In the genomic region with DNA sequence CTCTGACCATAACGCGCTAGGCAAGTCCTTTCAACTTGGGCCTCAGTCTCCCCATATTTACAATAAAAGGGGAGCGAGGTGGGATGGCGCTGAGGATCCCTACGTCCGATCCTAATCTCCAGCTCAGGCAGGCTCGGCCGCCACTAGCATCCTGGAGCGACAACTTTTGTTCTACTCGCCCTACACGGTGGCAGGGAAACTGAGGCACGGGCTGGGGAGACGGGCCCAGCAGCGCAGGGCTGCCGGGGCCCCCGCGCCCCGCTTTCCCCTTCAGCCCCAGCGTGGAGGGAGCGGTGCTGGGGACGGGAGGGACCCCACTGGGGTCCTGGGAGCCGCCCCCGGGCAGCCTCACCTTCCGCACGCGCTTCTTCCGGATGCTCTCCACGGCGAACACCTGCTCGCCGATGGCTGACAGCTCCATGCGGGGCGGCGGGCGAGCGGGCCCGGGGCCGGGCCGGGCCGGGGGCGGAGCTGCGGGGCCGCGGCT, we compare ENCODE assay signal across 8 cellular contexts. TPM values are rescaled to one million over a fixed set of nuclear protein-coding genes. Genes with fewer than 3 reads are reported as not detected.
A peak's percentile ranks its signal among the peaks of the same experiment; 100 is the strongest.
DNase-seq lines count a peak whose midpoint lies in the region; TF ChIP-seq lines count a peak whose summit lies in the region.

No MANE protein-coding gene starts in this region.

- H3K36me3 ChIP-seq in MG63 (no peaks in the 10 kb centered on the region), neuron (ENCODE audit: insufficient read depth, low read length) (no peaks in the 10 kb centered on the region)
- peaks cover 15% of the 10 kb centered on the region for H3K36me3 ChIP-seq in effector memory CD4-positive, alpha-beta T cell (ENCODE audit: control insufficient read depth, insufficient read depth, low read length)

- peak overlapping the region; percentile 56 for H2AFZ ChIP-seq in neuron (ENCODE audit: low read depth, low read length)

- TF ChIP-seq CTCF in C4-2B (conservative IDR thresholded peaks at IDR 0.05), result no peak

- H3K4me1 ChIP-seq in effector memory CD4-positive, alpha-beta T cell (ENCODE audit: control insufficient read depth, insufficient read depth, low read length, poor library complexity, severe bottlenecking), result peaks cover 49% of the 10 kb centered on the region
- no peaks in the 10 kb centered on the region for H3K4me1 ChIP-seq in neuron (ENCODE audit: insufficient read depth, low read length)

- H3K27ac ChIP-seq in C4-2B, result peak overlapping the region; percentile 78
- H3K27ac ChIP-seq in effector memory CD4-positive, alpha-beta T cell (ENCODE audit: insufficient read depth, low read length, poor library complexity, severe bottlenecking), result peak overlapping the region; percentile 83

- H3K4me3 ChIP-seq in MG63, result peak overlapping the region; percentile 58
- H3K4me3 ChIP-seq in effector memory CD4-positive, alpha-beta T cell (ENCODE audit: insufficient read depth, low read depth, low read length, poor library complexity, severe bottlenecking), result peak overlapping the region; percentile 68
- H3K4me3 ChIP-seq in neuron (ENCODE audit: low read length), result peak overlapping the region; percentile 61

- no peak for DNase-seq in MG63
- DNase-seq in effector memory CD4-positive, alpha-beta T cell, result no peak
- no peak for DNase-seq in hepatic stellate cell (ENCODE audit: low spot score)
- no peak for DNase-seq in SIG-M5 treated with dmso at 0.1 percent for 504 hours (lab: John Stamatoyannopoulos, UW; ENCODE audit: unreplicated experiment)
- no peak for DNase-seq in NAMALWA (ENCODE audit: low spot score)
- DNase-seq in 8988T, result no peak

- H3K9me3 ChIP-seq in MG63 (no peaks in the 10 kb centered on the region), neuron (ENCODE audit: low read length) (no peaks in the 10 kb centered on the region)
- H3K9me3 ChIP-seq in effector memory CD4-positive, alpha-beta T cell (ENCODE audit: control insufficient read depth, low read length), result no peaks in the 10 kb centered on the region

- H3K27me3 ChIP-seq in MG63 (peaks cover 24% of the 10 kb centered on the region), neuron (ENCODE audit: insufficient read depth, low read length) (peaks cover 28% of the 10 kb centered on the region)
- no peaks in the 10 kb centered on the region for H3K27me3 ChIP-seq in effector memory CD4-positive, alpha-beta T cell (replicated peaks; ENCODE audit: control insufficient read depth, insufficient read depth, low read length, poor library complexity, severe bottlenecking)

RNA-seq across cellular contexts. Expression of gene CBX7, which starts 0.4 kb away (rescaled TPM):
- total RNA-seq in MG63 (2014; rRNA removed; shearing (Covaris generic); ENCODE audit: low replicate concordance), result 7.9 and 13.6 TPM in 2 replicates

RNA-seq across cellular contexts. Expression of gene APOBEC3H, which starts 55.0 kb away (rescaled TPM):
- not detected in 2 replicates for total RNA-seq in MG63 (2014; rRNA removed; shearing (Covaris generic); ENCODE audit: low replicate concordance)
